In the genomic region with DNA sequence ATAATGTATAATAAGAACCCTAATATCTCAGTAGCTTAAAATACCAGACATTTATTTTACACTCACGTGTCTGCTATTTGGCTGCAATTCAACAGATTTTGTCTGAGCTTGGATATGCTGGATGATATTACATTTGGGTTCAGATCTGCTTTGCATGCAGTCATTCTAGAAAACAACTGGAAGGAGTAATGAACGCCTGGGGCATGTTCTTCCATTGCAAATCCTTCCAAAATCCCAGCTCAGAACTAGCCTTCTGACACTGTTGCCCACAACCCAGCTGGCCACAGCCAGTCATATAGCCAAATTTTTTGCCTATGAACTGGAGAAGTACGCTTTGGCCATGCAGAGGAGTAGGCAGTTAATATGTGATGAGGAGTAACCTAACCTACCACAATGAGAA, we compare ENCODE assay signal across 29 cellular contexts.
"Had no signal": no experiment of that assay in that cellular context is flagged by ENCODE, and none has a peak within 500 bp of the region (broad histone marks: within the 10 kb centered on the region; RNA-seq: fewer than 3 reads in every experiment).

No MANE protein-coding gene starts in this region.

- H3K4me2 ChIP-seq: neural progenitor cell had no signal

- H2AFZ ChIP-seq: neural progenitor cell, parathyroid adenoma had no signal

- DNase-seq: cortex of kidney; effector memory CD8-positive, alpha-beta T cell; erythroblast; esophagus squamous epithelium; foreskin melanocyte; glutamatergic neuron; heart right ventricle; hippocampal formation; left cardiac atrium; left lung; mesenchymal stem cell; mucosa of descending colon; naive thymus-derived CD4-positive, alpha-beta T cell; sigmoid colon; spleen; stimulated activated CD4-positive, alpha-beta T cell treated with anti-CD3 and anti-CD28 coated beads, Interleukin-4, amount 100 ng/mL, for 4 hours; stimulated activated naive CD8-positive, alpha-beta T cell treated with anti-CD3 and anti-CD28 coated beads, Interleukin-15, Interleukin-2, amounts not matched to agents 100 U/mL and 50 U/mL, for 24 hours; substantia nigra; testis; tibial artery had no signal

- H3K4me1 Mint-ChIP-seq: naive thymus-derived CD4-positive, alpha-beta T cell; stimulated activated memory B cell treated with anti-CD40 and anti-IgM and Interleukin-4, amounts not matched to agents 10 μg/mL and 1 μg/mL and 100 μg/mL, for 72 hours had no signal

- H3K27ac Mint-ChIP-seq: effector memory CD8-positive, alpha-beta T cell; mesothelial cell of epicardium; naive thymus-derived CD4-positive, alpha-beta T cell; neural progenitor cell; stimulated activated memory B cell treated with anti-CD40 and anti-IgM and Interleukin-4, amounts not matched to agents 10 μg/mL and 1 μg/mL and 100 μg/mL, for 72 hours; type B pancreatic cell had no signal

- H3K9ac ChIP-seq: neural progenitor cell, parathyroid adenoma had no signal

- H3K27ac ChIP-seq: esophagus squamous epithelium, heart right ventricle, left lung, neural progenitor cell, parathyroid adenoma, prostate gland, right atrium auricular region, sigmoid colon, skin epidermis, spleen, testis, tibial artery had no signal

- H3K9me3 Mint-ChIP-seq: nephron; stimulated activated memory B cell treated with anti-CD40 and anti-IgM and Interleukin-4, amounts not matched to agents 10 μg/mL and 1 μg/mL and 100 μg/mL, for 72 hours; type B pancreatic cell had no signal

- H3K27me3 ChIP-seq: esophagus squamous epithelium, heart right ventricle, left lung, neural progenitor cell, right atrium auricular region, sigmoid colon, spleen, testis, tibial artery had no signal

- H3K4me3 ChIP-seq: esophagus squamous epithelium, heart right ventricle, left lung, mucosa of descending colon, neural progenitor cell, prostate gland, right atrium auricular region, sigmoid colon, skin epidermis, spleen, testis, tibial artery had no signal

- H3K4me3 Mint-ChIP-seq: effector memory CD8-positive, alpha-beta T cell; mesothelial cell of epicardium; naive thymus-derived CD4-positive, alpha-beta T cell; nephron; neural progenitor cell; stimulated activated memory B cell treated with anti-CD40 and anti-IgM and Interleukin-4, amounts not matched to agents 10 μg/mL and 1 μg/mL and 100 μg/mL, for 72 hours; type B pancreatic cell had no signal

- H3K4me1 ChIP-seq: esophagus squamous epithelium, heart right ventricle, left lung, neural progenitor cell, parathyroid adenoma, prostate gland, right atrium auricular region, sigmoid colon, spleen, testis, tibial artery had no signal

- H3K9me3 ChIP-seq: esophagus squamous epithelium, heart right ventricle, left lung, mucosa of descending colon, prostate gland, right atrium auricular region, sigmoid colon, spleen, testis, tibial artery had no signal

- H3K79me2 ChIP-seq: parathyroid adenoma had no signal

- H3K36me3 ChIP-seq: esophagus squamous epithelium, heart right ventricle, left lung, neural progenitor cell, prostate gland, right atrium auricular region, sigmoid colon, spleen, tibial artery had no signal

- H3K27me3 Mint-ChIP-seq: effector memory CD8-positive, alpha-beta T cell; naive thymus-derived CD4-positive, alpha-beta T cell; stimulated activated memory B cell treated with anti-CD40 and anti-IgM and Interleukin-4, amounts not matched to agents 10 μg/mL and 1 μg/mL and 100 μg/mL, for 72 hours; type B pancreatic cell had no signal

- H3K36me3 Mint-ChIP-seq: mesothelial cell of epicardium; naive thymus-derived CD4-positive, alpha-beta T cell; neural progenitor cell; stimulated activated memory B cell treated with anti-CD40 and anti-IgM and Interleukin-4, amounts not matched to agents 10 μg/mL and 1 μg/mL and 100 μg/mL, for 72 hours; type B pancreatic cell had no signal
